8 cellular contexts compared by ENCODE assay signal in genomic region chr10:47340613-47341170, GRCh38. TPM values are rescaled to one million over a fixed set of nuclear protein-coding genes. Genes with fewer than 3 reads are reported as not detected.
DNase-seq lines count a peak whose midpoint lies in the region; ATAC-seq and TF ChIP-seq lines count a peak whose summit lies in the region.

No MANE protein-coding gene starts in this region.

- no peak overlapping the region for H3K4me3 ChIP-seq in HEK293 (ENCODE audit: low read depth, low read length)
- H3K4me3 ChIP-seq in SK-N-SH (ENCODE audit: low read depth in 2 of 2, low read length in 1 of 2), result peak overlapping the region in 1 of 2 experiments; percentile 46; a peak in 1 of 4 replicates
- H3K4me3 ChIP-seq in left ventricle myocardium inferior, result no peak overlapping the region
- H3K4me3 ChIP-seq in skeletal muscle cell (ENCODE audit: low read depth, low read length), result no peak overlapping the region

- H3K4me3 Mint-ChIP-seq in activated naive CD8-positive, alpha-beta T cell treated with anti-CD3 and anti-CD28 coated beads for 36 hours, result no peak overlapping the region

- DNase-seq in COLO829 (ENCODE audit: low spot score) (peak; percentile 57), SK-N-SH (peak; percentile 83), left ventricle myocardium inferior (peak; percentile 52), skeletal muscle cell (ENCODE audit: low read depth) (peak; percentile 4), GOT3 (lab: John Stamatoyannopoulos, UW) (no peak)
- peak; percentile 64 for DNase-seq in activated naive CD8-positive, alpha-beta T cell treated with anti-CD3 and anti-CD28 coated beads for 36 hours

- H3K36me3 ChIP-seq in HEK293 (ENCODE audit: control insufficient read depth in 2 of 2, insufficient read depth in 1 of 2, low read length in 2 of 2), result no peaks in the 10 kb centered on the region
- no peaks in the 10 kb centered on the region for H3K36me3 ChIP-seq in SK-N-SH (replicated peaks in 1 of 2; ENCODE audit: control insufficient read depth in 1 of 2, insufficient read depth in 2 of 2, low read length in 1 of 2)
- no peaks in the 10 kb centered on the region for H3K36me3 ChIP-seq in left ventricle myocardium inferior

- TF ChIP-seq CTCF in HEK293 (tag by site-specific recombination; IDR thresholded peaks at IDR 0.05), result peak; percentile 72
- peak; percentile 94 for TF ChIP-seq CTCF in SK-N-SH (IDR thresholded peaks at IDR 0.05)
- peak; percentile 94 for TF ChIP-seq CTCF in left ventricle myocardium inferior (IDR thresholded peaks at IDR 0.05; ENCODE audit: borderline replicate concordance)

- 0 out of 2 replicates have a peak, but pooled peaks cover 4% of the 10 kb centered on the region for H3K9me2 ChIP-seq in SK-N-SH

- no peaks in the 10 kb centered on the region for H3K79me2 ChIP-seq in SK-N-SH (ENCODE audit: insufficient read depth)

- CTCF ChIA-PET in HEK293 (lab: Yijun Ruan, JAX) (interaction anchor here (0.6 to 2.3 kb wide), 19 partner anchors 9 to 347 kb away, joined by 3 to 16 read pairs (median 4); no protein-coding TSS in a partner anchor), SK-N-SH (lab: Yijun Ruan, JAX) (interaction anchor here (0.5 to 3.0 kb wide), 35 partner anchors 9 to 348 kb away, joined by 3 to 31 read pairs (median 6); no protein-coding TSS in a partner anchor)

- H3K27me3 ChIP-seq in SK-N-SH (ENCODE audit: insufficient read depth), result peaks cover 32% of the 10 kb centered on the region
- peaks cover 34% of the 10 kb centered on the region for H3K27me3 ChIP-seq in left ventricle myocardium inferior (ENCODE audit: low read depth)

- intact Hi-C loops in left ventricle myocardium inferior (cut with micrococcal nuclease), result no loop called here

- H3K27ac ChIP-seq in HEK293 (ENCODE audit: extremely low read depth, low read depth, low read length) (no peak overlapping the region), SK-N-SH (ENCODE audit: low read depth in 2 of 2, low read length in 1 of 2) (no peak overlapping the region; a peak in 1 of 4 replicates), left ventricle myocardium inferior (replicated peaks) (no peak overlapping the region)

- no peaks in the 10 kb centered on the region for H4K20me1 ChIP-seq in SK-N-SH (ENCODE audit: insufficient read depth)

- H3K4me1 ChIP-seq in HEK293 (ENCODE audit: control insufficient read depth, insufficient read depth, low read length) (no peaks in the 10 kb centered on the region), SK-N-SH (ENCODE audit: control insufficient read depth in 1 of 2, insufficient read depth in 2 of 2, low read depth in 1 of 2, low read length in 1 of 2) (peaks cover 0 to 10% of the 10 kb centered on the region in 2 experiments; a peak in 1 of 4 replicates), left ventricle myocardium inferior (no peaks in the 10 kb centered on the region)

- ATAC-seq in HG02852 (IDR thresholded peaks at IDR 0.05; ENCODE audit: unreplicated experiment), result no peak

- H3K9ac ChIP-seq in SK-N-SH, result no peak overlapping the region

- no peak overlapping the region for H2AFZ ChIP-seq in SK-N-SH (ENCODE audit: low read depth)

- no peaks in the 10 kb centered on the region for H3K9me3 Mint-ChIP-seq in activated naive CD8-positive, alpha-beta T cell treated with anti-CD3 and anti-CD28 coated beads for 36 hours

- H3K27me3 Mint-ChIP-seq in activated naive CD8-positive, alpha-beta T cell treated with anti-CD3 and anti-CD28 coated beads for 36 hours, result peaks cover 9% of the 10 kb centered on the region

- H3F3A ChIP-seq in SK-N-SH (replicated peaks; ENCODE audit: insufficient read depth), result no peaks in the 10 kb centered on the region

- H3K27ac Mint-ChIP-seq in activated naive CD8-positive, alpha-beta T cell treated with anti-CD3 and anti-CD28 coated beads for 36 hours, result no peak overlapping the region

- H3K9me3 ChIP-seq in HEK293 (ENCODE audit: control insufficient read depth, insufficient read depth, low read depth, low read length) (no peaks in the 10 kb centered on the region), SK-N-SH (no peaks in the 10 kb centered on the region), left ventricle myocardium inferior (replicated peaks) (no peaks in the 10 kb centered on the region)

- POLR2A ChIA-PET in HEK293 (lab: Yijun Ruan, JAX) (no interaction called here), SK-N-SH (lab: Yijun Ruan, JAX) (no interaction called here)

- H3K4me1 Mint-ChIP-seq in activated naive CD8-positive, alpha-beta T cell treated with anti-CD3 and anti-CD28 coated beads for 36 hours, result no peaks in the 10 kb centered on the region

- peak; percentile 84 for TF ChIP-seq RAD21 in SK-N-SH (IDR thresholded peaks at IDR 0.05; ENCODE audit: low read length)

- 49% methylated on average over 5 of the region's 5 CpGs for WGBS in SK-N-SH (ENCODE audit: low lambda C conversion rate)

- H3K36me3 Mint-ChIP-seq in activated naive CD8-positive, alpha-beta T cell treated with anti-CD3 and anti-CD28 coated beads for 36 hours, result no peaks in the 10 kb centered on the region

- TF ChIP-seq EP300 in SK-N-SH (IDR thresholded peaks at IDR 0.05; ENCODE audit: borderline replicate concordance in 1 of 2, low read depth in 1 of 2, low read length in 1 of 2), result no peak

- H3K4me2 ChIP-seq in SK-N-SH, result no peak overlapping the region

TF ChIP-seq in HEK293, 187 proteins besides CTCF, POLR2A, EP300 and RAD21 (continues in another document):
- TF ChIP-seq ZNF2 (tag by site-specific recombination; IDR thresholded peaks at IDR 0.05), result peak; percentile 94

TF ChIP-seq in SK-N-SH, 30 proteins besides CTCF, POLR2A, EP300 and RAD21:
- no peak for TF ChIP-seq EZH2phosphoT487 (IDR thresholded peaks at IDR 0.05; ENCODE audit: borderline replicate concordance, low read depth)
- peak; percentile 78 for TF ChIP-seq SMC3 (IDR thresholded peaks at IDR 0.05; ENCODE audit: low read depth, low read length)

RNA-seq across cellular contexts. Expression of gene RBP3, which starts 7.5 kb away (rescaled TPM):
- polyA plus RNA-seq in SK-N-SH (2012; rRNA removed), result not detected in 2 replicates
- not detected in 2 replicates for polyA plus RNA-seq in SK-N-SH (2012; cell fraction: cytosol; rRNA removed)
- polyA plus RNA-seq in SK-N-SH (2012; cell fraction: nucleus; rRNA removed), result not detected in 2 replicates
- not detected for total RNA-seq in activated naive CD8-positive, alpha-beta T cell treated with anti-CD3 and anti-CD28 coated beads for 36 hours
- not detected for total RNA-seq in left ventricle myocardium inferior

RNA-seq across cellular contexts. Expression of gene GDF2, which starts 18.4 kb away (rescaled TPM):
- not detected in 2 replicates for polyA plus RNA-seq in SK-N-SH (2012; rRNA removed)
- polyA plus RNA-seq in SK-N-SH (2012; cell fraction: cytosol; rRNA removed), result not detected in 2 replicates
- polyA plus RNA-seq in SK-N-SH (2012; cell fraction: nucleus; rRNA removed), result not detected in 2 replicates
- total RNA-seq in activated naive CD8-positive, alpha-beta T cell treated with anti-CD3 and anti-CD28 coated beads for 36 hours, result not detected
- not detected for total RNA-seq in left ventricle myocardium inferior

RNA-seq across cellular contexts. Expression of gene GDF10, which starts 40.7 kb away (rescaled TPM):
- polyA plus RNA-seq in SK-N-SH (2012; rRNA removed), result 0.02 TPM in 1 of 2 replicates, not detected in the other
- polyA plus RNA-seq in SK-N-SH (2012; cell fraction: cytosol; rRNA removed), result 0.04 TPM in 1 of 2 replicates, not detected in the other
- polyA plus RNA-seq in SK-N-SH (2012; cell fraction: nucleus; rRNA removed), result not detected in 2 replicates
- total RNA-seq in activated naive CD8-positive, alpha-beta T cell treated with anti-CD3 and anti-CD28 coated beads for 36 hours, result 1 to 10 TPM; 4.1 TPM
- total RNA-seq in left ventricle myocardium inferior, result 0.22 TPM

RNA-seq across cellular contexts. Expression of gene ZNF488, which starts 43.4 kb away (rescaled TPM):
- polyA plus RNA-seq in SK-N-SH (2012; rRNA removed), result 0.59 and 0.81 TPM in 2 replicates
- 0.27 and 0.52 TPM in 2 replicates for polyA plus RNA-seq in SK-N-SH (2012; cell fraction: cytosol; rRNA removed)
- polyA plus RNA-seq in SK-N-SH (2012; cell fraction: nucleus; rRNA removed), result 0.48 and 0.52 TPM in 2 replicates
- total RNA-seq in activated naive CD8-positive, alpha-beta T cell treated with anti-CD3 and anti-CD28 coated beads for 36 hours, result under 1 TPM; 0.33 to 0.50 TPM
- total RNA-seq in left ventricle myocardium inferior, result 0.05 TPM
